ENCODE assay signal across 8 cellular contexts in the genomic region with DNA sequence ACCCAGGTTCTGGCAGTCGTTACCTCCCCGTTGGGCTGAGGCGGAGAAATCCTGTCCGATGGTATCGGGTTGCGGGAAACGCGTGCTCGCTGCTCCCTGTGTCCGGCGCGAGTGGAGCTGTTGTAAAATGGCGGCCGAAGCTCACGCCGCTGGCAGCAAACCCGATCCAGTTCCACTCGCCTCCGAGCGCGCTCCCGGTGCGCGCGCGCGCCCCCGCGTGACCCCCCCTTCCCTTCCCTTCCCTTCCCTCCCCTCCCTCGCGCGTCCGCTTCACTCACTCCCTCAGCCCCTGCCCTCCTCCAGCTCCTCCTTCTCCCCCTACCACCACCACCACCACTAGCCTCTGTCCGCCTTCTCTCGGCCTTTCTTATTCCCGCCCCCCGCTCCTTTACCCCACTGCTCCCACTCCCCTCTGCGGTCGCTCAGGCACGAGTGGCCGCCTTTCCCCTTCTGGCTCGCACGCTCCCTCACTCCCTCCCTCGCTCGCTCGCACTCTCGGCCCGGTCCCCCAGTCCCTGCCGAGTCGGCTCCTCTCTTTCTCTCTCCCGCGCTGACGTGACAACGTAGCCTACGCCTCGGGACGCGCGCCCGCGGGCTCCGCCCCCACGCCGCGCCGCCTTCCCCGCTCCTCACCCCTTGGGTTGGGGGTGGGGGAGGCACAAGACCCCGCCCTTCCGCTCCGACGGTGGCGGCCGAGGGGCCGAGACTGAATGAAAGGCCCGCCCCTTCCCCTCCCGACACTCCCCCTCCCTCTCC. TPM values are rescaled to one million over a fixed set of nuclear protein-coding genes. Genes with fewer than 3 reads are reported as not detected.
DNase-seq lines count a peak whose midpoint lies in the region; ATAC-seq and TF ChIP-seq lines count a peak whose summit lies in the region.

A gene (minus strand): TSS at position 113 of the 756 bp plus-strand sequence. CDS start 1,447 bp downstream, outside the sequence.

- TF ChIP-seq POLR2A in suprapubic skin (IDR thresholded peaks at IDR 0.05) = peak; percentile 46 to 94

- H3K36me3 Mint-ChIP-seq in activated naive CD4-positive, alpha-beta T cell treated with anti-CD3 and anti-CD28 coated beads, Interleukin-2, amount 50 U/mL, for 24 hours = peaks cover 33% of the 10 kb centered on the region

- TF ChIP-seq EP300 in suprapubic skin (IDR thresholded peaks at IDR 0.05) = no peak

- peak within 1 kb of the TSS; percentile 95 for H3K4me3 Mint-ChIP-seq in activated naive CD4-positive, alpha-beta T cell treated with anti-CD3 and anti-CD28 coated beads, Interleukin-2, amount 50 U/mL, for 24 hours

- under 1% methylated on average over 73 of the region's 76 CpGs for WGBS in suprapubic skin

- H3K27me3 ChIP-seq in suprapubic skin = no peaks in the 10 kb centered on the region

- H3K4me1 ChIP-seq in suprapubic skin = peaks cover 45% of the 10 kb centered on the region

- no peak for TF ChIP-seq CTCF in GM10266 (IDR thresholded peaks at IDR 0.05; ENCODE audit: control insufficient read depth, insufficient read depth, low read depth, missing control alignments)
- TF ChIP-seq CTCF in suprapubic skin (IDR thresholded peaks at IDR 0.05) = no peak

- DNase-seq in GM10266 (ENCODE audit: extremely low spot score) (peak; percentile 95), NCI-H1092 treated with DMSO at 0.1 percent for 48 hours (lab: John Stamatoyannopoulos, UW) (peak; percentile 94), globus pallidus (ENCODE audit: low spot score) (peak; percentile 99), occipital lobe (lab: John Stamatoyannopoulos, UW) (peak; percentile 98), suprapubic skin (ENCODE audit: low spot score in 2 of 2) (peak; percentile 99)

- no peaks in the 10 kb centered on the region for H3K9me3 ChIP-seq in suprapubic skin

- H3K36me3 ChIP-seq in suprapubic skin = peaks cover 5% of the 10 kb centered on the region

- H3K27ac Mint-ChIP-seq in activated naive CD4-positive, alpha-beta T cell treated with anti-CD3 and anti-CD28 coated beads, Interleukin-2, amount 50 U/mL, for 24 hours = peak within 1 kb of the TSS; percentile 96

- peaks cover 49% of the 10 kb centered on the region for H3K4me1 Mint-ChIP-seq in activated naive CD4-positive, alpha-beta T cell treated with anti-CD3 and anti-CD28 coated beads, Interleukin-2, amount 50 U/mL, for 24 hours

- peak within 1 kb of the TSS; percentile 95 for H3K4me3 ChIP-seq in suprapubic skin

- peak within 1 kb of the TSS; percentile 100 for H3K27ac ChIP-seq in suprapubic skin

- peak; percentile 70 for ATAC-seq in HG02623 (IDR thresholded peaks at IDR 0.05; ENCODE audit: unreplicated experiment)
- ATAC-seq in SK-N-SH treated with all-trans-retinoic acid at 6 μM for 48 hours = peak; percentile 83

- no peaks in the 10 kb centered on the region for H3K27me3 Mint-ChIP-seq in activated naive CD4-positive, alpha-beta T cell treated with anti-CD3 and anti-CD28 coated beads, Interleukin-2, amount 50 U/mL, for 24 hours

- no peaks in the 10 kb centered on the region for H3K9me3 Mint-ChIP-seq in activated naive CD4-positive, alpha-beta T cell treated with anti-CD3 and anti-CD28 coated beads, Interleukin-2, amount 50 U/mL, for 24 hours

TF ChIP-seq in SK-N-SH treated with all-trans-retinoic acid at 6 μM for 48 hours, 23 proteins besides CTCF, POLR2A, EP300 and RAD21:
- no peak for TF ChIP-seq ZFP30 (CRISPR knock-in tag; IDR thresholded peaks at IDR 0.05)
- TF ChIP-seq OSR1 (CRISPR knock-in tag; IDR thresholded peaks at IDR 0.05) = no peak
- no peak for TF ChIP-seq CSDC2 (CRISPR knock-in tag; IDR thresholded peaks at IDR 0.05)
- TF ChIP-seq, protein P1, sequence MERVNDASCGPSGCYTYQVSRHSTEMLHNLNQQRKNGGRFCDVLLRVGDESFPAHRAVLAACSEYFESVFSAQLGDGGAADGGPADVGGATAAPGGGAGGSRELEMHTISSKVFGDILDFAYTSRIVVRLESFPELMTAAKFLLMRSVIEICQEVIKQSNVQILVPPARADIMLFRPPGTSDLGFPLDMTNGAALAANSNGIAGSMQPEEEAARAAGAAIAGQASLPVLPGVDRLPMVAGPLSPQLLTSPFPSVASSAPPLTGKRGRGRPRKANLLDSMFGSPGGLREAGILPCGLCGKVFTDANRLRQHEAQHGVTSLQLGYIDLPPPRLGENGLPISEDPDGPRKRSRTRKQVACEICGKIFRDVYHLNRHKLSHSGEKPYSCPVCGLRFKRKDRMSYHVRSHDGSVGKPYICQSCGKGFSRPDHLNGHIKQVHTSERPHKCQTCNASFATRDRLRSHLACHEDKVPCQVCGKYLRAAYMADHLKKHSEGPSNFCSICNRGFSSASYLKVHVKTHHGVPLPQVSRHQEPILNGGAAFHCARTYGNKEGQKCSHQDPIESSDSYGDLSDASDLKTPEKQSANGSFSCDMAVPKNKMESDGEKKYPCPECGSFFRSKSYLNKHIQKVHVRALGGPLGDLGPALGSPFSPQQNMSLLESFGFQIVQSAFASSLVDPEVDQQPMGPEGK (CRISPR knock-in tag; IDR thresholded peaks at IDR 0.05; ENCODE audit: borderline replicate concordance) = peak; percentile 63; the same call in 1 of the 2 replicates
- peak; percentile 55; the same call in 1 of the 2 replicates for TF ChIP-seq RARB (CRISPR knock-in tag; IDR thresholded peaks at IDR 0.05)

RNA-seq across cellular contexts. Expression of the gene that starts here (rescaled TPM):
- total RNA-seq in occipital lobe = 118 TPM
- total RNA-seq in suprapubic skin = 10 to 100 TPM; 59.7 to 71.4 (median 64.3) TPM

Comparison
In these comparisons a context has a peak if more than half of its experiments do, and no peak if none do; other contexts are left out.
1. Peak in every context shown above with its lines: DNase-seq, ATAC-seq, H3K4me3 ChIP-seq and H3K27ac ChIP-seq.